In genomic region chr1:182430263-182431068, GRCh38 we compare ENCODE assay signal across 1 cellular context.
TF ChIP-seq lines count a peak whose summit lies in the region.

No MANE protein-coding gene starts in this region.

TF ChIP-seq in K562, 482 proteins besides CTCF, POLR2A, EP300 and RAD21 (continued from another document and continues in another):
- TF ChIP-seq ZBTB9 (CRISPR knock-in tag; IDR thresholded peaks at IDR 0.05) (no peak), ZNF146 (CRISPR knock-in tag; IDR thresholded peaks at IDR 0.05; ENCODE audit: unreplicated experiment) (no peak), SRSF1 (IDR thresholded peaks at IDR 0.05; ENCODE audit: low read depth, low read length) (no peak), ZNF512 (tag; IDR thresholded peaks at IDR 0.05) (no peak), ZNF436 (CRISPR knock-in tag; IDR thresholded peaks at IDR 0.05) (no peak), ZBTB43 (CRISPR knock-in tag; IDR thresholded peaks at IDR 0.05) (no peak), HLTF (IDR thresholded peaks at IDR 0.05) (no peak), PCBP2 (IDR thresholded peaks at IDR 0.05; ENCODE audit: low read depth, low read length, poor library complexity, severe bottlenecking) (no peak), ESRRA (IDR thresholded peaks at IDR 0.05; ENCODE audit: borderline replicate concordance, low read depth) (peak; percentile 91; the same call in 1 of the 2 replicates), MITF (IDR thresholded peaks at IDR 0.05) (no peak), ZNF184 (CRISPR knock-in tag; IDR thresholded peaks at IDR 0.05) (no peak), ZBTB26 (CRISPR knock-in tag; IDR thresholded peaks at IDR 0.05) (no peak), BMI1 (IDR thresholded peaks at IDR 0.05; ENCODE audit: low read length) (no peak), ZBTB34 (CRISPR knock-in tag; IDR thresholded peaks at IDR 0.05) (no peak), ZNF592 (IDR thresholded peaks at IDR 0.05) (no peak), TCF7 (IDR thresholded peaks at IDR 0.05; ENCODE audit: borderline replicate concordance) (no peak), TEAD2 (tag; IDR thresholded peaks at IDR 0.05) (no peak), PTBP1 (IDR thresholded peaks at IDR 0.05; ENCODE audit: low read depth, low read length) (no peak), U2AF2 (optimal IDR thresholded peaks at IDR 0.05; ENCODE audit: low read depth, low read length) (no peak), NCOA2 (IDR thresholded peaks at IDR 0.05; ENCODE audit: partially characterized antibody in 2 of 2) (no peak), BCLAF1 (IDR thresholded peaks at IDR 0.05; ENCODE audit: borderline replicate concordance in 1 of 2, control insufficient read depth in 1 of 2, low read depth in 2 of 2, low read length in 1 of 2) (no peak), CHD2 (IDR thresholded peaks at IDR 0.05; ENCODE audit: low read depth, low read length) (no peak), HOXB6 (CRISPR knock-in tag; IDR thresholded peaks at IDR 0.05; ENCODE audit: borderline replicate concordance) (no peak), PHF8 (IDR thresholded peaks at IDR 0.05; ENCODE audit: borderline replicate concordance, low read length) (no peak), ZBTB40 (IDR thresholded peaks at IDR 0.05) (no peak), ZBTB40 (CRISPR knock-in tag; IDR thresholded peaks at IDR 0.05) (no peak), DPF2 (IDR thresholded peaks at IDR 0.05) (0 out of 2 replicates have a peak, but pooled peaks have one; percentile 58), POLR3A (IDR thresholded peaks at IDR 0.05; ENCODE audit: borderline replicate concordance, extremely low read depth, insufficient read depth, insufficient read length) (no peak), CREM (IDR thresholded peaks at IDR 0.05; ENCODE audit: low read depth) (no peak), RCOR1 (IDR thresholded peaks at IDR 0.05; ENCODE audit: borderline replicate concordance in 1 of 2, low read depth in 2 of 2, low read length in 2 of 2) (peak in 1 of 2 experiments; percentile 85; a peak in 2 of 4 replicates), BDP1 (IDR thresholded peaks at IDR 0.05; ENCODE audit: insufficient read depth, insufficient read length) (no peak)
